ENCODE assay signal across 9 cellular contexts in genomic region chr6:95091823-95092436, GRCh38.
DNase-seq lines count a peak whose midpoint lies in the region; ATAC-seq, FAIRE-seq and TF ChIP-seq lines count a peak whose summit lies in the region.
"Had no signal": no experiment of that assay in that cellular context is flagged by ENCODE, and none has a peak within 500 bp of the region (broad histone marks: within the 10 kb centered on the region; RNA-seq: fewer than 3 reads in every experiment).

No MANE protein-coding gene starts in this region.

- no peaks in the 10 kb centered on the region for H3K27me3 Mint-ChIP-seq in activated naive CD8-positive, alpha-beta T cell treated with anti-CD3 and anti-CD28 coated beads, Interleukin-2, amount 10 ng/mL, durations not matched to agents 7 days and 5 days
- no peaks in the 10 kb centered on the region for H3K27me3 Mint-ChIP-seq in activated naive CD8-positive, alpha-beta T cell treated with anti-CD3 and anti-CD28 coated beads for 36 hours
- H3K27me3 Mint-ChIP-seq: CD4-positive, CD25-positive, alpha-beta regulatory T cell had no signal

- peak; percentile 56 for ATAC-seq in activated naive CD8-positive, alpha-beta T cell treated with anti-CD3 and anti-CD28 coated beads, Interleukin-2, amount 10 ng/mL, durations not matched to agents 7 days and 5 days (ENCODE audit: low read depth)
- peak; percentile 82 for ATAC-seq in HG02623 (IDR thresholded peaks at IDR 0.05; ENCODE audit: unreplicated experiment)

- H3K4me1 ChIP-seq in SJCRH30 (peaks cover 14% of the 10 kb centered on the region), small intestine (ENCODE audit: control insufficient read depth in 2 of 2, insufficient read depth in 1 of 2, low read depth in 1 of 2, low read length in 1 of 2) (no peaks in the 10 kb centered on the region)

- H3K36me3 Mint-ChIP-seq in activated naive CD8-positive, alpha-beta T cell treated with anti-CD3 and anti-CD28 coated beads, Interleukin-2, amount 10 ng/mL, durations not matched to agents 7 days and 5 days: no peaks in the 10 kb centered on the region
- H3K36me3 Mint-ChIP-seq in activated naive CD8-positive, alpha-beta T cell treated with anti-CD3 and anti-CD28 coated beads for 36 hours: no peaks in the 10 kb centered on the region
- H3K36me3 Mint-ChIP-seq: CD4-positive, CD25-positive, alpha-beta regulatory T cell had no signal

- FAIRE-seq in small intestine (lab: Jason Lieb, UNC): no peak

- H3K4me1 Mint-ChIP-seq in activated naive CD8-positive, alpha-beta T cell treated with anti-CD3 and anti-CD28 coated beads, Interleukin-2, amount 10 ng/mL, durations not matched to agents 7 days and 5 days: no peaks in the 10 kb centered on the region
- no peaks in the 10 kb centered on the region for H3K4me1 Mint-ChIP-seq in activated naive CD8-positive, alpha-beta T cell treated with anti-CD3 and anti-CD28 coated beads for 36 hours
- H3K4me1 Mint-ChIP-seq: CD4-positive, CD25-positive, alpha-beta regulatory T cell had no signal

- H3K27ac ChIP-seq in SJCRH30 (peak overlapping the region; percentile 7; the same call in 1 of the 2 replicates), small intestine (ENCODE audit: low read depth in 1 of 2, low read length in 1 of 2) (no peak overlapping the region)

- no peak overlapping the region for H3K4me3 Mint-ChIP-seq in activated naive CD8-positive, alpha-beta T cell treated with anti-CD3 and anti-CD28 coated beads, Interleukin-2, amount 10 ng/mL, durations not matched to agents 7 days and 5 days
- H3K4me3 Mint-ChIP-seq in activated naive CD8-positive, alpha-beta T cell treated with anti-CD3 and anti-CD28 coated beads for 36 hours: no peak overlapping the region
- H3K4me3 Mint-ChIP-seq: CD4-positive, CD25-positive, alpha-beta regulatory T cell had no signal

- TF ChIP-seq CTCF in NB4 (IDR thresholded peaks at IDR 0.05; ENCODE audit: low read depth, low read length) (peak; percentile 39), fibroblast of villous mesenchyme (IDR thresholded peaks at IDR 0.05; ENCODE audit: insufficient read depth, low read depth, low read length) (peak; percentile 48)

- H3K4me3 ChIP-seq in NB4 (ENCODE audit: low read depth, low read length) (no peak overlapping the region), SJCRH30 (no peak overlapping the region), fibroblast of villous mesenchyme (ENCODE audit: low read depth, low read length) (no peak overlapping the region), small intestine (ENCODE audit: low read depth in 1 of 2, low read length in 2 of 2) (no peak overlapping the region)

- H3K9me3 ChIP-seq in SJCRH30 (replicated peaks): no peaks in the 10 kb centered on the region
- H3K9me3 ChIP-seq in small intestine (ENCODE audit: control insufficient read depth, low read depth): no peaks in the 10 kb centered on the region

- 59 to 66% (median 65%) methylated on average over 5 of the region's 5 CpGs for WGBS in small intestine, 3 donors

- POLR2A ChIA-PET in activated naive CD8-positive, alpha-beta T cell treated with anti-CD3 and anti-CD28 coated beads, Interleukin-2, amount 10 ng/mL, durations not matched to agents 7 days and 5 days (lab: Charles Lee): no interaction called here

- no peaks in the 10 kb centered on the region for H3K27me3 ChIP-seq in SJCRH30
- H3K27me3 ChIP-seq in small intestine (ENCODE audit: control insufficient read depth in 2 of 2, insufficient read depth in 2 of 2, low read length in 2 of 2): no peaks in the 10 kb centered on the region

- TF ChIP-seq POLR2A in NB4 (IDR thresholded peaks at IDR 0.05; ENCODE audit: extremely low read depth, insufficient read length): no peak

- no peaks in the 10 kb centered on the region for H3K9me3 Mint-ChIP-seq in activated naive CD8-positive, alpha-beta T cell treated with anti-CD3 and anti-CD28 coated beads, Interleukin-2, amount 10 ng/mL, durations not matched to agents 7 days and 5 days
- no peaks in the 10 kb centered on the region for H3K9me3 Mint-ChIP-seq in activated naive CD8-positive, alpha-beta T cell treated with anti-CD3 and anti-CD28 coated beads for 36 hours

- H3K36me3 ChIP-seq in SJCRH30 (no peaks in the 10 kb centered on the region), small intestine (ENCODE audit: control insufficient read depth in 2 of 2, insufficient read depth in 2 of 2, low read length in 2 of 2) (no peaks in the 10 kb centered on the region)

- no peak overlapping the region for H3K27ac Mint-ChIP-seq in activated naive CD8-positive, alpha-beta T cell treated with anti-CD3 and anti-CD28 coated beads, Interleukin-2, amount 10 ng/mL, durations not matched to agents 7 days and 5 days
- H3K27ac Mint-ChIP-seq in activated naive CD8-positive, alpha-beta T cell treated with anti-CD3 and anti-CD28 coated beads for 36 hours: no peak overlapping the region
- H3K27ac Mint-ChIP-seq: CD4-positive, CD25-positive, alpha-beta regulatory T cell had no signal

- no peak for DNase-seq in activated naive CD8-positive, alpha-beta T cell treated with anti-CD3 and anti-CD28 coated beads, Interleukin-2, amount 10 ng/mL, durations not matched to agents 7 days and 5 days
- no peak for DNase-seq in activated naive CD8-positive, alpha-beta T cell treated with anti-CD3 and anti-CD28 coated beads for 36 hours
- DNase-seq in NB4 (ENCODE audit: low read depth) (peak; percentile 59), SJCRH30 (peak in 1 of 2 experiments; percentile 83), fibroblast of villous mesenchyme (ENCODE audit: low read depth) (peak; percentile 50), small intestine (peak; percentile 36), activated T-cell treated with anti-CD3 and anti-CD28 coated beads for 4 hours (no peak)

Comparison
In these comparisons a context has a peak if more than half of its experiments do, and no peak if none do; other contexts are left out.
1. DNase-seq: peak in NB4 (single experiment), fibroblast of villous mesenchyme (single experiment) and small intestine (single experiment); none in activated naive CD8-positive, alpha-beta T cell treated with anti-CD3 and anti-CD28 coated beads, Interleukin-2, amount 10 ng/mL, durations not matched to agents 7 days and 5 days (single experiment), activated naive CD8-positive, alpha-beta T cell treated with anti-CD3 and anti-CD28 coated beads for 36 hours (single experiment) and activated T-cell treated with anti-CD3 and anti-CD28 coated beads for 4 hours (single experiment).